2 cellular contexts compared by ENCODE assay signal in the genomic region with DNA sequence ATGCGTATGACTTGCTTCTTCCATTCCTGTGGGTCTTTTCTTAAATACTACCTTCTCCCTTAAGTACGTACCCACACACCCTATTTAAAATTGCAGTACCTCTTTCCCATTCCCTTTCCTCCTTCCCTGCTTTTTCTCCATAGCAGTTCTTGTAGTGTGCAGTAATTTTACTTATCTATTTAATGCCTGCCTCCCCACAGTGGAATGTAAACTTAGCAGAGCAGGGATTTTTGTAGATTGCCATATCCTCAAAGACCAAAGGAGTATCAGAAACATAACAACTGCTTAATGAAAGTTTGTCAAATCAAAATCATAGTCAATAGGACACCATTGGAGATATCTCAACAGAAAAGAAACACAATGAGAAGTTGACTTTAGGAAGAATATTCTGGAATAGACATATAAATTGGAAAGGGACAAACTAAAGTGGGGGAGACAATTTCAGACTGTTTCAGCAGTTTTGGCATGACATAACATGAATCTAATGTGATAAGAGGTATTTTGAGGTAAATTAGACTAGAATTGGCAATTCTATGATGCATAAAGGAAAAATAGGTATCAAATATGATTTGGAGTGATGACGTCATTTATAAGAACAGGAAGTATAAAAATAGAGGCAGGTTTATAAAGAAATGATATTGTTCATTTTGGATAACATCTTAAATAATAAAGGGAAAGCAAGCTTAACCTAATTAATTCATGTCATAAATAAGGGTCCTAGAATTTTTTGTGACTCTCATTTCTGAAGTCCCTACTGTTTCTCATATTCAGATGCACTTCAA.
TF ChIP-seq lines count a peak whose summit lies in the region.

No MANE protein-coding gene starts in this region.

TF ChIP-seq in IMR-90, 13 proteins besides CTCF, POLR2A, EP300 and RAD21:
- no peak for TF ChIP-seq CHD1 (IDR thresholded peaks at IDR 0.05; ENCODE audit: low read depth, low read length)
- TF ChIP-seq, protein P1, sequence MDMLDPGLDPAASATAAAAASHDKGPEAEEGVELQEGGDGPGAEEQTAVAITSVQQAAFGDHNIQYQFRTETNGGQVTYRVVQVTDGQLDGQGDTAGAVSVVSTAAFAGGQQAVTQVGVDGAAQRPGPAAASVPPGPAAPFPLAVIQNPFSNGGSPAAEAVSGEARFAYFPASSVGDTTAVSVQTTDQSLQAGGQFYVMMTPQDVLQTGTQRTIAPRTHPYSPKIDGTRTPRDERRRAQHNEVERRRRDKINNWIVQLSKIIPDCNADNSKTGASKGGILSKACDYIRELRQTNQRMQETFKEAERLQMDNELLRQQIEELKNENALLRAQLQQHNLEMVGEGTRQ (IDR thresholded peaks at IDR 0.05; ENCODE audit: low read depth, low read length) = no peak
- TF ChIP-seq RFX5 (IDR thresholded peaks at IDR 0.05; ENCODE audit: low read depth, low read length) = no peak
- no peak for TF ChIP-seq CEBPB (IDR thresholded peaks at IDR 0.05; ENCODE audit: low read depth, low read length)

TF ChIP-seq in GM12878, 131 proteins besides CTCF, POLR2A, EP300 and RAD21:
- TF ChIP-seq MTA3 (IDR thresholded peaks at IDR 0.05; ENCODE audit: borderline replicate concordance, low read length) = no peak
- TF ChIP-seq, protein P2, sequence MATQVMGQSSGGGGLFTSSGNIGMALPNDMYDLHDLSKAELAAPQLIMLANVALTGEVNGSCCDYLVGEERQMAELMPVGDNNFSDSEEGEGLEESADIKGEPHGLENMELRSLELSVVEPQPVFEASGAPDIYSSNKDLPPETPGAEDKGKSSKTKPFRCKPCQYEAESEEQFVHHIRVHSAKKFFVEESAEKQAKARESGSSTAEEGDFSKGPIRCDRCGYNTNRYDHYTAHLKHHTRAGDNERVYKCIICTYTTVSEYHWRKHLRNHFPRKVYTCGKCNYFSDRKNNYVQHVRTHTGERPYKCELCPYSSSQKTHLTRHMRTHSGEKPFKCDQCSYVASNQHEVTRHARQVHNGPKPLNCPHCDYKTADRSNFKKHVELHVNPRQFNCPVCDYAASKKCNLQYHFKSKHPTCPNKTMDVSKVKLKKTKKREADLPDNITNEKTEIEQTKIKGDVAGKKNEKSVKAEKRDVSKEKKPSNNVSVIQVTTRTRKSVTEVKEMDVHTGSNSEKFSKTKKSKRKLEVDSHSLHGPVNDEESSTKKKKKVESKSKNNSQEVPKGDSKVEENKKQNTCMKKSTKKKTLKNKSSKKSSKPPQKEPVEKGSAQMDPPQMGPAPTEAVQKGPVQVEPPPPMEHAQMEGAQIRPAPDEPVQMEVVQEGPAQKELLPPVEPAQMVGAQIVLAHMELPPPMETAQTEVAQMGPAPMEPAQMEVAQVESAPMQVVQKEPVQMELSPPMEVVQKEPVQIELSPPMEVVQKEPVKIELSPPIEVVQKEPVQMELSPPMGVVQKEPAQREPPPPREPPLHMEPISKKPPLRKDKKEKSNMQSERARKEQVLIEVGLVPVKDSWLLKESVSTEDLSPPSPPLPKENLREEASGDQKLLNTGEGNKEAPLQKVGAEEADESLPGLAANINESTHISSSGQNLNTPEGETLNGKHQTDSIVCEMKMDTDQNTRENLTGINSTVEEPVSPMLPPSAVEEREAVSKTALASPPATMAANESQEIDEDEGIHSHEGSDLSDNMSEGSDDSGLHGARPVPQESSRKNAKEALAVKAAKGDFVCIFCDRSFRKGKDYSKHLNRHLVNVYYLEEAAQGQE (IDR thresholded peaks at IDR 0.05; ENCODE audit: low read depth, low read length) = no peak
- peak; percentile 71 for TF ChIP-seq ATF7 (IDR thresholded peaks at IDR 0.05; ENCODE audit: low read depth)
